19 cellular contexts compared by ENCODE assay signal in the genomic region with DNA sequence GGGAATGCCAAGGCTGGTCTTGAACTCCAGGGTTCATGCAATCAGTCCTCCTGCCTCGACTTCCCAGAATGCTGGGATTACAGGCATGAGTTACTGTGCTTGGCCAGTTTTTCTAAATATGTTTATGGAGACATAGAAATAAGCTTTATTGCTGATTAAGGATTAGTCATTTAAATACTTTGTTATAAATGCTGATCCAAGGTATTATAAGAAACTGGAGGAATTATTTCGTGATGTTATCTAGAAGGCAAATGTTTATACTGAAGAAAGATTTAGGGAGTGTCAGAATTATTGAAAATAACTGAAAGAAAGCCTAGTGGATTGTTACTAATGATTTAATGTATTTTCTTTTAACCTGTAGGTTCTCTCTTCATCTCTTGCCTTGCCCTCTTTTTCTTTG. TPM values are rescaled to one million over a fixed set of nuclear protein-coding genes. Genes with fewer than 3 reads are reported as not detected.
"Had no signal": no experiment of that assay in that cellular context is flagged by ENCODE, and none has a peak within 500 bp of the region (broad histone marks: within the 10 kb centered on the region; RNA-seq: fewer than 3 reads in every experiment).

No MANE protein-coding gene starts in this region.

- H3K27ac Mint-ChIP-seq: activated B cell treated with CpG ODN at 0.5 μM for 24 hours; activated CD8-positive, alpha-beta T cell treated with anti-CD3 and anti-CD28 coated beads for 36 hours; T-helper 2 cell treated with Interferon-gamma antibody and Interleukin-4, amounts not matched to agents 5 μg/mL and 100 μg/mL, for 36 hours had no signal

- H3K36me3 ChIP-seq: cardiac muscle cell, esophagus muscularis mucosa had no signal

- ATAC-seq: activated CD8-positive, alpha-beta T cell treated with anti-CD3 and anti-CD28 coated beads for 36 hours; activated T-cell treated with anti-CD3 and anti-CD28 coated beads, Interleukin-2, amount 50 U/mL, for 4 hours had no signal

- H3K36me3 Mint-ChIP-seq: naive B cell had no signal

- H3K27ac ChIP-seq: cardiac muscle cell, hepatocyte, parathyroid adenoma had no signal

- H3K4me3 Mint-ChIP-seq: activated B cell treated with CpG ODN at 0.5 μM for 24 hours; activated CD8-positive, alpha-beta T cell treated with anti-CD3 and anti-CD28 coated beads for 36 hours; activated T-cell treated with anti-CD3 and anti-CD28 coated beads, Interleukin-2, amount 50 U/mL, for 4 hours; naive B cell; T-helper 2 cell treated with Interferon-gamma antibody and Interleukin-4, amounts not matched to agents 5 μg/mL and 100 μg/mL, for 36 hours had no signal

- H3K9ac ChIP-seq: parathyroid adenoma had no signal

- DNase-seq: activated B cell treated with CpG ODN at 0.5 μM for 24 hours; activated CD4-positive, alpha-beta T cell treated with anti-CD3 and anti-CD28 coated beads for 48 hours; activated CD8-positive, alpha-beta T cell treated with anti-CD3 and anti-CD28 coated beads for 36 hours; activated effector memory CD4-positive, alpha-beta T cell treated with Interleukin-2 at 50 U/mL for 16 hours; activated naive CD4-positive, alpha-beta T cell treated with anti-CD3 and anti-CD28 coated beads, Interleukin-2, amount 50 U/mL, for 16 hours; activated T-cell treated with anti-CD3 and anti-CD28 coated beads, Interleukin-2, amount 50 U/mL, for 4 hours; islet precursor cell; naive B cell; stimulated activated CD4-positive, alpha-beta T cell treated with anti-CD3 and anti-CD28 coated beads, Interleukin-4, amount 100 ng/mL, for 24 hours; stimulated activated naive CD4-positive, alpha-beta T cell; trophoblast cell had no signal

- FAIRE-seq: colon had no signal

- H3K9me3 ChIP-seq: esophagus muscularis mucosa had no signal

- H3K4me3 ChIP-seq: cardiac muscle cell, esophagus muscularis mucosa, hepatocyte, skin epidermis had no signal

- H2AFZ ChIP-seq: hepatocyte, parathyroid adenoma had no signal

- H3K27me3 Mint-ChIP-seq: activated B cell treated with CpG ODN at 0.5 μM for 24 hours; activated CD8-positive, alpha-beta T cell treated with anti-CD3 and anti-CD28 coated beads for 36 hours; naive B cell had no signal

- H3K27me3 ChIP-seq: cardiac muscle cell, esophagus muscularis mucosa, hepatocyte had no signal

- H3K9me3 Mint-ChIP-seq: activated B cell treated with CpG ODN at 0.5 μM for 24 hours; activated CD8-positive, alpha-beta T cell treated with anti-CD3 and anti-CD28 coated beads for 36 hours; activated T-cell treated with anti-CD3 and anti-CD28 coated beads, Interleukin-2, amount 50 U/mL, for 4 hours; naive B cell; T-helper 2 cell treated with Interferon-gamma antibody and Interleukin-4, amounts not matched to agents 5 μg/mL and 100 μg/mL, for 36 hours had no signal

RNA-seq across cellular contexts. Expression of a gene that starts 5.8 kb away (rescaled TPM):
- total RNA-seq: activated B cell treated with CpG ODN at 0.5 μM for 24 hours; activated CD8-positive, alpha-beta T cell treated with anti-CD3 and anti-CD28 coated beads for 36 hours; cardiac muscle cell; mononuclear cell had no signal
- polyA plus RNA-seq: cardiac muscle cell had no signal
